ENCODE assay signal across 16 cellular contexts in genomic region chr19:1216756-1217155, GRCh38. TPM values are rescaled to one million over a fixed set of nuclear protein-coding genes. Genes with fewer than 3 reads are reported as not detected.
DNase-seq lines count a peak whose midpoint lies in the region; FAIRE-seq and TF ChIP-seq lines count a peak whose summit lies in the region.
"Had no signal": no experiment of that assay in that cellular context is flagged by ENCODE, and none has a peak within 500 bp of the region (broad histone marks: within the 10 kb centered on the region; RNA-seq: fewer than 3 reads in every experiment).

No MANE protein-coding gene starts in this region.

- H3K36me3 ChIP-seq in OCI-LY1 (ENCODE audit: insufficient read depth, low read length) (peaks cover 8% of the 10 kb centered on the region), kidney (ENCODE audit: control insufficient read depth in 1 of 2, insufficient read depth in 2 of 2, low read length in 2 of 2) (peaks cover 0 to 13% of the 10 kb centered on the region in 2 donors), uterus (no peaks in the 10 kb centered on the region)

- peak overlapping the region; percentile 14; the same call in 1 of the 2 replicates for H3K4me2 ChIP-seq in OCI-LY1 (ENCODE audit: low read length)

- peak overlapping the region; percentile 34 for H3K27ac ChIP-seq in 22Rv1
- peak overlapping the region; percentile 49 for H3K27ac ChIP-seq in OCI-LY1 (ENCODE audit: low read depth, low read length, poor library complexity, severe bottlenecking)
- no peak overlapping the region for H3K27ac ChIP-seq in kidney (ENCODE audit: low read depth in 2 of 2, low read length in 2 of 2)
- no peak overlapping the region for H3K27ac ChIP-seq in uterus
- H3K27ac ChIP-seq: SJCRH30, WERI-Rb-1 had no signal

- H3K27me3 ChIP-seq in OCI-LY1 (ENCODE audit: insufficient read depth, low read length): no peaks in the 10 kb centered on the region
- no peaks in the 10 kb centered on the region for H3K27me3 ChIP-seq in uterus
- H3K27me3 ChIP-seq: SJCRH30 had no signal

- peaks cover 3% of the 10 kb centered on the region; the same call in 1 of the 2 replicates for H3K79me2 ChIP-seq in OCI-LY1 (ENCODE audit: insufficient read depth, low read length)

- H2AFZ ChIP-seq in OCI-LY1 (ENCODE audit: low read length): no peak overlapping the region

- DNase-seq in kidney (peak; percentile 75), RCC 7860 (ENCODE audit: low spot score) (no peak), NCI-H2196 treated with DMSO at 0.1 percent for 48 hours (lab: John Stamatoyannopoulos, UW; ENCODE audit: unreplicated experiment) (no peak), uterus (no peak)
- DNase-seq: AML-193; amygdala; immature natural killer cell; KG1; mucosa of descending colon; NCI-H146; stimulated activated CD4-positive, alpha-beta T cell treated with anti-CD3 and anti-CD28 coated beads, Interleukin-4, amount 100 ng/mL, for 24 hours; stimulated activated naive CD4-positive, alpha-beta T cell treated with Interleukin-2 at 50 U/mL for 16 hours; WERI-Rb-1 had no signal

- H3K9ac ChIP-seq in OCI-LY1 (ENCODE audit: low read length) (no peak overlapping the region), kidney (ENCODE audit: low read length in 2 of 2) (peak overlapping the region in 1 of 2 donors; percentile 10)

- H3K4me3 ChIP-seq in OCI-LY1 (ENCODE audit: low read depth, low read length, poor library complexity, severe bottlenecking): no peak overlapping the region
- H3K4me3 ChIP-seq in kidney (ENCODE audit: low read length in 2 of 2): no peak overlapping the region
- H3K4me3 ChIP-seq in uterus: no peak overlapping the region
- H3K4me3 ChIP-seq: mucosa of descending colon, SJCRH30 had no signal

- H3K9me3 ChIP-seq in OCI-LY1 (ENCODE audit: low read length) (no peaks in the 10 kb centered on the region), kidney (ENCODE audit: control insufficient read depth in 1 of 2, low read length in 2 of 2) (no peaks in the 10 kb centered on the region), uterus (no peaks in the 10 kb centered on the region)
- H3K9me3 ChIP-seq: mucosa of descending colon, SJCRH30 had no signal

- no peaks in the 10 kb centered on the region for H3F3A ChIP-seq in OCI-LY1 (ENCODE audit: insufficient read depth, low read length)

- no peaks in the 10 kb centered on the region for H3K9me2 ChIP-seq in OCI-LY1 (ENCODE audit: low read depth, low read length)

- TF ChIP-seq POLR2A in uterus (IDR thresholded peaks at IDR 0.05): no peak

- intact Hi-C loops in kidney (cut with DNase I) (no loop called here), uterus (cut with DNase I; ENCODE audit: low total_unique reads) (no loop called here)

- no peak for TF ChIP-seq CTCF in 22Rv1 (IDR thresholded peaks at IDR 0.05)
- TF ChIP-seq CTCF in OCI-LY1 (IDR thresholded peaks at IDR 0.05; ENCODE audit: low read length): no peak
- no peak for TF ChIP-seq CTCF in kidney (IDR thresholded peaks at IDR 0.05; ENCODE audit: borderline replicate concordance, extremely low read depth, insufficient read depth)
- no peak for TF ChIP-seq CTCF in uterus (IDR thresholded peaks at IDR 0.05)

- H3K4me1 ChIP-seq in OCI-LY1 (ENCODE audit: insufficient read depth, low read length, severe bottlenecking) (peaks cover 47% of the 10 kb centered on the region), kidney (ENCODE audit: control insufficient read depth in 1 of 2, insufficient read depth in 1 of 2, low read depth in 1 of 2, low read length in 2 of 2) (peaks cover 27 to 46% of the 10 kb centered on the region in 2 donors), uterus (peaks cover 4 to 17% of the 10 kb centered on the region in 2 donors)

- FAIRE-seq in kidney (lab: Jason Lieb, UNC): no peak
- no peak for FAIRE-seq in RCC 7860 (lab: Jason Lieb, UNC)

- H4K20me1 ChIP-seq in OCI-LY1 (ENCODE audit: insufficient read depth, low read length): no peaks in the 10 kb centered on the region

RNA-seq across cellular contexts. Expression of gene STK11, which starts 11.2 kb away (rescaled TPM):
- total RNA-seq in kidney (57.7 TPM), uterus (10 to 100 TPM; 17.4 to 62.8 (median 43.3) TPM)
- polyA plus RNA-seq in kidney (ENCODE audit: insufficient read depth, low read depth, low replicate concordance): 40.7 TPM

RNA-seq across cellular contexts. Expression of gene CBARP, which starts 21.0 kb away (rescaled TPM):
- total RNA-seq in kidney: 1.1 TPM
- 1.0 TPM for polyA plus RNA-seq in kidney (ENCODE audit: insufficient read depth, low read depth, low replicate concordance)
- total RNA-seq in uterus: 1 to 10 TPM in 2 of 4 donors, under 1 TPM in 1, not detected in 1; 0.26 to 1.5 (median 1.0) TPM
- polyA plus RNA-seq: immature natural killer cell had no signal

RNA-seq across cellular contexts. Expression of gene ATP5F1D, which starts 24.8 kb away (rescaled TPM):
- total RNA-seq in kidney (183 TPM), uterus (100 to 1,000 TPM in 2 of 4 donors, 10 to 100 TPM in 1, 1 to 10 TPM in 1; 4.7 to 164 (median 68.9) TPM)
- polyA plus RNA-seq in kidney (ENCODE audit: insufficient read depth, low read depth, low replicate concordance): 641 TPM

RNA-seq across cellular contexts. Expression of gene MIDN, which starts 31.6 kb away (rescaled TPM):
- 205 TPM for total RNA-seq in kidney
- polyA plus RNA-seq in kidney (ENCODE audit: insufficient read depth, low read depth, low replicate concordance): 21.3 TPM
- 100 to 1,000 TPM in 1 of 4 donors, 10 to 100 TPM in 2, under 1 TPM in 1; 0.77 to 108 (median 15.0) TPM for total RNA-seq in uterus

RNA-seq across cellular contexts. Expression of gene SBNO2, which starts 42.7 kb away (rescaled TPM):
- total RNA-seq in kidney: 156 TPM
- polyA plus RNA-seq in kidney (ENCODE audit: insufficient read depth, low read depth, low replicate concordance): 12.2 TPM
- total RNA-seq in uterus: 100 to 1,000 TPM in 1 of 4 donors, 10 to 100 TPM in 1, 1 to 10 TPM in 2; 4.4 to 107 (median 10.7) TPM

Comparison
In these comparisons a context has a peak if more than half of its experiments do, and no peak if none do; other contexts are left out.
1. H3K27ac ChIP-seq: peak in 22Rv1 (single experiment) and OCI-LY1 (single experiment); none in kidney (0 of 2) and uterus (0 of 2).